ENCODE assay signal across 9 cellular contexts in genomic region chr2:159226059-159226461, GRCh38.
DNase-seq lines count a peak whose midpoint lies in the region; ATAC-seq and TF ChIP-seq lines count a peak whose summit lies in the region.
"Had no signal": no experiment of that assay in that cellular context is flagged by ENCODE, and none has a peak within 500 bp of the region (broad histone marks: within the 10 kb centered on the region; RNA-seq: fewer than 3 reads in every experiment).

No MANE protein-coding gene starts in this region.

- H3K27me3 ChIP-seq in lower lobe of right lung (ENCODE audit: low read depth) = no peaks in the 10 kb centered on the region

- CTCF ChIA-PET in activated CD4-positive, alpha-beta memory T cell treated with anti-CD3 and anti-CD28 coated beads, Interleukin-2, amount 10 ng/mL, durations not matched to agents 7 days and 5 days (lab: Charles Lee) = no interaction called here

- no peaks in the 10 kb centered on the region for H3K27me3 Mint-ChIP-seq in activated CD4-positive, alpha-beta memory T cell treated with anti-CD3 and anti-CD28 coated beads, Interleukin-2, amount 10 ng/mL, durations not matched to agents 7 days and 5 days

- intact Hi-C loops in lower lobe of right lung (cut with DNase I) = no loop called here

- POLR2A ChIA-PET in activated CD4-positive, alpha-beta memory T cell treated with anti-CD3 and anti-CD28 coated beads, Interleukin-2, amount 10 ng/mL, durations not matched to agents 7 days and 5 days (lab: Charles Lee) = no interaction called here

- H3K9me3 Mint-ChIP-seq in activated CD4-positive, alpha-beta memory T cell treated with anti-CD3 and anti-CD28 coated beads, Interleukin-2, amount 10 ng/mL, durations not matched to agents 7 days and 5 days = no peaks in the 10 kb centered on the region

- no peaks in the 10 kb centered on the region for H3K9me3 ChIP-seq in lower lobe of right lung

- no peak overlapping the region for H3K27ac Mint-ChIP-seq in activated CD4-positive, alpha-beta memory T cell treated with anti-CD3 and anti-CD28 coated beads, Interleukin-2, amount 10 ng/mL, durations not matched to agents 7 days and 5 days

- peaks cover 58% of the 10 kb centered on the region for H3K36me3 ChIP-seq in lower lobe of right lung

- peak; percentile 64 for DNase-seq in NK-92 treated with Interleukin-12 subunit alpha and Interleukin-12 subunit beta, amount 100 ng/mL, for 24 hours (lab: John Stamatoyannopoulos, UW)
- DNase-seq in NK-92 (lab: John Stamatoyannopoulos, UW; ENCODE audit: unreplicated experiment) (no peak), lower lobe of right lung (no peak), SW 1271 (lab: John Stamatoyannopoulos, UW) (no peak), NCI-H1694 (lab: John Stamatoyannopoulos, UW) (no peak), NCI-H187 (lab: John Stamatoyannopoulos, UW) (no peak)
- peak; percentile 29 for DNase-seq in activated CD4-positive, alpha-beta memory T cell treated with anti-CD3 and anti-CD28 coated beads, Interleukin-2, amount 10 ng/mL, durations not matched to agents 7 days and 5 days

- TF ChIP-seq CTCF in lower lobe of right lung (IDR thresholded peaks at IDR 0.05) = no peak

- peaks cover 15% of the 10 kb centered on the region for H3K4me1 Mint-ChIP-seq in activated CD4-positive, alpha-beta memory T cell treated with anti-CD3 and anti-CD28 coated beads, Interleukin-2, amount 10 ng/mL, durations not matched to agents 7 days and 5 days

- H3K27ac ChIP-seq in lower lobe of right lung = peak overlapping the region; percentile 66
- H3K27ac ChIP-seq: SK-N-MC had no signal

- H3K4me3 ChIP-seq in lower lobe of right lung = no peak overlapping the region
- H3K4me3 ChIP-seq: SK-N-MC had no signal

- peak; percentile 55 for ATAC-seq in HG03460 (IDR thresholded peaks at IDR 0.05; ENCODE audit: unreplicated experiment)
- ATAC-seq in lower lobe of right lung = peak; percentile 78 to 83

- no peak overlapping the region for H3K4me3 Mint-ChIP-seq in activated CD4-positive, alpha-beta memory T cell treated with anti-CD3 and anti-CD28 coated beads, Interleukin-2, amount 10 ng/mL, durations not matched to agents 7 days and 5 days

- peaks cover 68% of the 10 kb centered on the region for H3K4me1 ChIP-seq in lower lobe of right lung

- no peaks in the 10 kb centered on the region for H3K36me3 Mint-ChIP-seq in activated CD4-positive, alpha-beta memory T cell treated with anti-CD3 and anti-CD28 coated beads, Interleukin-2, amount 10 ng/mL, durations not matched to agents 7 days and 5 days (ENCODE audit: low read depth)

Comparison
In these comparisons a context has a peak if more than half of its experiments do, and no peak if none do; other contexts are left out.
1. DNase-seq: peak in NK-92 treated with Interleukin-12 subunit alpha and Interleukin-12 subunit beta, amount 100 ng/mL, for 24 hours (single experiment) and activated CD4-positive, alpha-beta memory T cell treated with anti-CD3 and anti-CD28 coated beads, Interleukin-2, amount 10 ng/mL, durations not matched to agents 7 days and 5 days (single experiment); none in NK-92 (single experiment), lower lobe of right lung (single experiment), SW 1271 (0 of 2), NCI-H1694 (single experiment) and NCI-H187 (0 of 2).